In genomic region chr19:48636859-48637448, GRCh38 we compare ENCODE assay signal across 1 cellular context.
A peak's percentile ranks its signal among the peaks of the same experiment; 100 is the strongest.
TF ChIP-seq lines count a peak whose summit lies in the region.

Gene DBP, minus strand, starts transcription at chr19:48637379. Its CDS starts 385 bp downstream, at chr19:48636994.

TF ChIP-seq in HEK293, 187 proteins besides CTCF, POLR2A, EP300 and RAD21 (continued from another document):
- TF ChIP-seq MZF1 (tag by site-specific recombination; IDR thresholded peaks at IDR 0.05; ENCODE audit: borderline replicate concordance): peak; percentile 43; the same call in 1 of the 2 replicates
- no peak for TF ChIP-seq ZBTB10 (tag by site-specific recombination; IDR thresholded peaks at IDR 0.05)
- no peak for TF ChIP-seq ZBTB26 (tag by site-specific recombination; optimal IDR thresholded peaks at IDR 0.05)
- peak; percentile 30 for TF ChIP-seq PRDM10 (tag by site-specific recombination; IDR thresholded peaks at IDR 0.05)
- TF ChIP-seq ZNF366 (tag by site-specific recombination; conservative IDR thresholded peaks at IDR 0.05): peak; percentile 48
- no peak for TF ChIP-seq ZIC2 (tag by site-specific recombination; IDR thresholded peaks at IDR 0.05)
- TF ChIP-seq ZNF600 (tag by site-specific recombination; IDR thresholded peaks at IDR 0.05): peak; percentile 97
- peak; percentile 33; the same call in 1 of the 2 replicates for TF ChIP-seq ZNF2 (tag by site-specific recombination; IDR thresholded peaks at IDR 0.05)
- TF ChIP-seq KLF9 (tag by site-specific recombination; IDR thresholded peaks at IDR 0.05; ENCODE audit: low read depth): peak; percentile 56; the same call in 1 of the 2 replicates
- TF ChIP-seq INSM2 (tag by site-specific recombination; IDR thresholded peaks at IDR 0.05): no peak
- peak; percentile 63; the same call in 1 of the 2 replicates for TF ChIP-seq EGR2 (tag by site-specific recombination; IDR thresholded peaks at IDR 0.05; ENCODE audit: low read depth)
- TF ChIP-seq ZFP69B (tag by site-specific recombination; IDR thresholded peaks at IDR 0.05): no peak
- no peak for TF ChIP-seq ZNF624 (tag by site-specific recombination; IDR thresholded peaks at IDR 0.05)
- TF ChIP-seq KLF7 (tag by site-specific recombination; IDR thresholded peaks at IDR 0.05; ENCODE audit: borderline replicate concordance): 0 out of 2 replicates have a peak, but pooled peaks have one; percentile 16
- peak; percentile 71; the same call in 1 of the 2 replicates for TF ChIP-seq ZBTB7A (tag by site-specific recombination; IDR thresholded peaks at IDR 0.05; ENCODE audit: low read depth)
- no peak for TF ChIP-seq ZNF48 (tag by site-specific recombination; IDR thresholded peaks at IDR 0.05)
- no peak for TF ChIP-seq ZNF560 (tag by site-specific recombination; IDR thresholded peaks at IDR 0.05; ENCODE audit: borderline replicate concordance)
- TF ChIP-seq KLF1 (tag by site-specific recombination; IDR thresholded peaks at IDR 0.05): peak; percentile 73
- TF ChIP-seq PRDM4 (tag by site-specific recombination; IDR thresholded peaks at IDR 0.05): 0 out of 2 replicates have a peak, but pooled peaks have one; percentile 11
- peak; percentile 26; the same call in 1 of the 2 replicates for TF ChIP-seq ZSCAN16 (tag by site-specific recombination; IDR thresholded peaks at IDR 0.05)
- 0 out of 2 replicates have a peak, but pooled peaks have one; percentile 7 for TF ChIP-seq ZSCAN30 (tag by site-specific recombination; IDR thresholded peaks at IDR 0.05)
